ENCODE assay signal across 9 cellular contexts in genomic region chr2:166376488-166376828, GRCh38. TPM values are rescaled to one million over a fixed set of nuclear protein-coding genes. Genes with fewer than 3 reads are reported as not detected.
DNase-seq lines count a peak whose midpoint lies in the region; ATAC-seq, FAIRE-seq and TF ChIP-seq lines count a peak whose summit lies in the region.
"Had no signal": no experiment of that assay in that cellular context is flagged by ENCODE, and none has a peak within 500 bp of the region (broad histone marks: within the 10 kb centered on the region; RNA-seq: fewer than 3 reads in every experiment).

No MANE protein-coding gene starts in this region.

- H3K27me3 Mint-ChIP-seq in activated naive CD8-positive, alpha-beta T cell: peaks cover 28% of the 10 kb centered on the region

- peaks cover 17% of the 10 kb centered on the region for H3K4me1 Mint-ChIP-seq in activated naive CD8-positive, alpha-beta T cell (ENCODE audit: low read depth)

- H3K36me3 Mint-ChIP-seq in activated naive CD8-positive, alpha-beta T cell: no peaks in the 10 kb centered on the region

- peak overlapping the region; percentile 68 for H3K4me3 Mint-ChIP-seq in activated naive CD8-positive, alpha-beta T cell

- H3K27me3 ChIP-seq in spleen (replicated peaks in 1 of 7): peaks cover 0 to 24% (median 5%) of the 10 kb centered on the region in 7 donors

- peak; percentile 64 for DNase-seq in NCI-H2227 (lab: John Stamatoyannopoulos, UW; ENCODE audit: unreplicated experiment)
- DNase-seq in NCI-H2227 treated with DMSO at 0.1 percent for 48 hours (lab: John Stamatoyannopoulos, UW): no peak
- DNase-seq in spleen: no peak
- DNase-seq in GM03348 (ENCODE audit: low spot score): no peak
- no peak for DNase-seq in frontal cortex (ENCODE audit: low spot score in 2 of 2)

- H3K9me3 Mint-ChIP-seq in activated naive CD8-positive, alpha-beta T cell (ENCODE audit: low read depth): no peaks in the 10 kb centered on the region

- FAIRE-seq in frontal cortex (lab: Jason Lieb, UNC): no peak
- FAIRE-seq: TTC549 had no signal

- H3K36me3 ChIP-seq in spleen: no peaks in the 10 kb centered on the region

- peak overlapping the region in 7 of 8 donors; percentile 37 to 83 (median 66) for H3K27ac ChIP-seq in spleen

- H3K9me3 ChIP-seq in iPS-18c (ENCODE audit: control insufficient read depth, insufficient read depth, low read length) (no peaks in the 10 kb centered on the region), spleen (no peaks in the 10 kb centered on the region)

- TF ChIP-seq CTCF in spleen (IDR thresholded peaks at IDR 0.05 in 8 of 11, conservative IDR thresholded peaks at IDR 0.05 in 3 of 11): no peak

- WGBS in spleen, 5 donors: 8 to 17% (median 10%) methylated on average over 11 of the region's 11 CpGs

- no peak overlapping the region for H3K27ac Mint-ChIP-seq in activated naive CD8-positive, alpha-beta T cell

- intact Hi-C loops in spleen (cut with DNase I; ENCODE audit: low total_unique reads): no loop called here

- no peak for ATAC-seq in HG02938 (IDR thresholded peaks at IDR 0.05; ENCODE audit: unreplicated experiment)

- no peak for TF ChIP-seq POLR2A in spleen (IDR thresholded peaks at IDR 0.05)

- peak overlapping the region; percentile 60 for H3K4me3 ChIP-seq in iPS-18c (ENCODE audit: insufficient read depth, low read depth, low read length)
- peak overlapping the region in 7 of 8 donors; percentile 49 to 77 (median 63) for H3K4me3 ChIP-seq in spleen

- H3K4me1 ChIP-seq in spleen: peaks cover 0 to 37% (median 22%) of the 10 kb centered on the region in 6 donors

RNA-seq across cellular contexts. Expression of gene SCN9A, which starts 0.7 kb away (rescaled TPM):
- total RNA-seq in spleen (10 to 100 TPM in 6 of 7 donors, 1 to 10 TPM in 1; 9.7 to 27.9 (median 21.1) TPM), frontal cortex (68.5 TPM)
- polyA plus RNA-seq in spleen: 1 to 10 TPM in 2 of 3 donors, under 1 TPM in 1; 0.76 to 2.3 (median 2.1) TPM
